2 cellular contexts compared by ENCODE assay signal in the genomic region with DNA sequence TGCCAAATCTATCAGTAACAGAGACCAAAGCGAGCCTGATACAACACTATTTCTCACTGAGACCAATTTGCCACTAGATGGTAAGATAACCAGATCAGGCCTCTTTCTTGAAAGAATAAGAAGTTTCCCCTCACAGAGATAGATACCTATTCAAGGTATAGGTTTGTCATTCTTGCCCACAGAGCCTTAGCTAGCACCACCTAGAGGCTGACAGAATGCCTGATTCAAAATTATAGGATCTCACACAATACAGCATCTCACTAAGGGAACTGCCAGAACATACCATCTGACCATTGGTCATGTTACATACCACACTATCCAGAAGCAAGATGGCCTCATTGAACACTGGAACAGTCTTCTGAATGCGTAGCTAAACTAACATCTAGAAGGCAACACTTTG.
TF ChIP-seq lines count a peak whose summit lies in the region.

No MANE protein-coding gene starts in this region.

TF ChIP-seq in GM23338, 12 proteins besides CTCF, POLR2A, EP300 and RAD21 (continued from another document):
- TF ChIP-seq, protein P1, sequence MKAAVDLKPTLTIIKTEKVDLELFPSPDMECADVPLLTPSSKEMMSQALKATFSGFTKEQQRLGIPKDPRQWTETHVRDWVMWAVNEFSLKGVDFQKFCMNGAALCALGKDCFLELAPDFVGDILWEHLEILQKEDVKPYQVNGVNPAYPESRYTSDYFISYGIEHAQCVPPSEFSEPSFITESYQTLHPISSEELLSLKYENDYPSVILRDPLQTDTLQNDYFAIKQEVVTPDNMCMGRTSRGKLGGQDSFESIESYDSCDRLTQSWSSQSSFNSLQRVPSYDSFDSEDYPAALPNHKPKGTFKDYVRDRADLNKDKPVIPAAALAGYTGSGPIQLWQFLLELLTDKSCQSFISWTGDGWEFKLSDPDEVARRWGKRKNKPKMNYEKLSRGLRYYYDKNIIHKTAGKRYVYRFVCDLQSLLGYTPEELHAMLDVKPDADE (IDR thresholded peaks at IDR 0.05): no peak
- TF ChIP-seq ZNF114 (CRISPR knock-in tag; IDR thresholded peaks at IDR 0.05) (no peak), EZH2 (IDR thresholded peaks at IDR 0.05; ENCODE audit: low read depth, unreplicated experiment) (no peak), CREB1 (CRISPR knock-in tag; IDR thresholded peaks at IDR 0.05; ENCODE audit: low read depth) (no peak), STAT1 (IDR thresholded peaks at IDR 0.05; ENCODE audit: unreplicated experiment) (no peak)
- TF ChIP-seq, protein P2, sequence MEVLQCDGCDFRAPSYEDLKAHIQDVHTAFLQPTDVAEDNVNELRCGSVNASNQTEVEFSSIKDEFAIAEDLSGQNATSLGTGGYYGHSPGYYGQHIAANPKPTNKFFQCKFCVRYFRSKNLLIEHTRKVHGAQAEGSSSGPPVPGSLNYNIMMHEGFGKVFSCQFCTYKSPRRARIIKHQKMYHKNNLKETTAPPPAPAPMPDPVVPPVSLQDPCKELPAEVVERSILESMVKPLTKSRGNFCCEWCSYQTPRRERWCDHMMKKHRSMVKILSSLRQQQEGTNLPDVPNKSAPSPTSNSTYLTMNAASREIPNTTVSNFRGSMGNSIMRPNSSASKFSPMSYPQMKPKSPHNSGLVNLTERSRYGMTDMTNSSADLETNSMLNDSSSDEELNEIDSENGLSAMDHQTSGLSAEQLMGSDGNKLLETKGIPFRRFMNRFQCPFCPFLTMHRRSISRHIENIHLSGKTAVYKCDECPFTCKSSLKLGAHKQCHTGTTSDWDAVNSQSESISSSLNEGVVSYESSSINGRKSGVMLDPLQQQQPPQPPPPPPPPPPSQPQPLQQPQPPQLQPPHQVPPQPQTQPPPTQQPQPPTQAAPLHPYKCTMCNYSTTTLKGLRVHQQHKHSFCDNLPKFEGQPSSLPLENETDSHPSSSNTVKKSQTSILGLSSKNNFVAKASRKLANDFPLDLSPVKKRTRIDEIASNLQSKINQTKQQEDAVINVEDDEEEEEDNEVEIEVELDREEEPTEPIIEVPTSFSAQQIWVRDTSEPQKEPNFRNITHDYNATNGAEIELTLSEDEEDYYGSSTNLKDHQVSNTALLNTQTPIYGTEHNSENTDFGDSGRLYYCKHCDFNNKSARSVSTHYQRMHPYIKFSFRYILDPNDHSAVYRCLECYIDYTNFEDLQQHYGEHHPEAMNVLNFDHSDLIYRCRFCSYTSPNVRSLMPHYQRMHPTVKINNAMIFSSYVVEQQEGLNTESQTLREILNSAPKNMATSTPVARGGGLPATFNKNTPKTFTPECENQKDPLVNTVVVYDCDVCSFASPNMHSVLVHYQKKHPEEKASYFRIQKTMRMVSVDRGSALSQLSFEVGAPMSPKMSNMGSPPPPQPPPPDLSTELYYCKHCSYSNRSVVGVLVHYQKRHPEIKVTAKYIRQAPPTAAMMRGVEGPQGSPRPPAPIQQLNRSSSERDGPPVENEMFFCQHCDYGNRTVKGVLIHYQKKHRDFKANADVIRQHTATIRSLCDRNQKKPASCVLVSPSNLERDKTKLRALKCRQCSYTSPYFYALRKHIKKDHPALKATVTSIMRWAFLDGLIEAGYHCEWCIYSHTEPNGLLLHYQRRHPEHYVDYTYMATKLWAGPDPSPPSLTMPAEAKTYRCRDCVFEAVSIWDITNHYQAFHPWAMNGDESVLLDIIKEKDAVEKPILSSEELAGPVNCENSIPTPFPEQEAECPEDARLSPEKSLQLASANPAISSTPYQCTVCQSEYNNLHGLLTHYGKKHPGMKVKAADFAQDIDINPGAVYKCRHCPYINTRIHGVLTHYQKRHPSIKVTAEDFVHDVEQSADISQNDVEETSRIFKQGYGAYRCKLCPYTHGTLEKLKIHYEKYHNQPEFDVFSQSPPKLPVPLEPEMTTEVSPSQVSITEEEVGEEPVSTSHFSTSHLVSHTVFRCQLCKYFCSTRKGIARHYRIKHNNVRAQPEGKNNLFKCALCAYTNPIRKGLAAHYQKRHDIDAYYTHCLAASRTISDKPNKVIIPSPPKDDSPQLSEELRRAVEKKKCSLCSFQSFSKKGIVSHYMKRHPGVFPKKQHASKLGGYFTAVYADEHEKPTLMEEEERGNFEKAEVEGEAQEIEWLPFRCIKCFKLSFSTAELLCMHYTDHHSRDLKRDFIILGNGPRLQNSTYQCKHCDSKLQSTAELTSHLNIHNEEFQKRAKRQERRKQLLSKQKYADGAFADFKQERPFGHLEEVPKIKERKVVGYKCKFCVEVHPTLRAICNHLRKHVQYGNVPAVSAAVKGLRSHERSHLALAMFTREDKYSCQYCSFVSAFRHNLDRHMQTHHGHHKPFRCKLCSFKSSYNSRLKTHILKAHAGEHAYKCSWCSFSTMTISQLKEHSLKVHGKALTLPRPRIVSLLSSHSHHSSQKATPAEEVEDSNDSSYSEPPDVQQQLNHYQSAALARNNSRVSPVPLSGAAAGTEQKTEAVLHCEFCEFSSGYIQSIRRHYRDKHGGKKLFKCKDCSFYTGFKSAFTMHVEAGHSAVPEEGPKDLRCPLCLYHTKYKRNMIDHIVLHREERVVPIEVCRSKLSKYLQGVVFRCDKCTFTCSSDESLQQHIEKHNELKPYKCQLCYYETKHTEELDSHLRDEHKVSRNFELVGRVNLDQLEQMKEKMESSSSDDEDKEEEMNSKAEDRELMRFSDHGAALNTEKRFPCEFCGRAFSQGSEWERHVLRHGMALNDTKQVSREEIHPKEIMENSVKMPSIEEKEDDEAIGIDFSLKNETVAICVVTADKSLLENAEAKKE (CRISPR knock-in tag; IDR thresholded peaks at IDR 0.05): no peak
TF ChIP-seq in GM23338: peak in this region for 0.

TF ChIP-seq in GM12878, 131 proteins besides CTCF, POLR2A, EP300 and RAD21 (continued from another document and continues in another):
- TF ChIP-seq, protein P3, sequence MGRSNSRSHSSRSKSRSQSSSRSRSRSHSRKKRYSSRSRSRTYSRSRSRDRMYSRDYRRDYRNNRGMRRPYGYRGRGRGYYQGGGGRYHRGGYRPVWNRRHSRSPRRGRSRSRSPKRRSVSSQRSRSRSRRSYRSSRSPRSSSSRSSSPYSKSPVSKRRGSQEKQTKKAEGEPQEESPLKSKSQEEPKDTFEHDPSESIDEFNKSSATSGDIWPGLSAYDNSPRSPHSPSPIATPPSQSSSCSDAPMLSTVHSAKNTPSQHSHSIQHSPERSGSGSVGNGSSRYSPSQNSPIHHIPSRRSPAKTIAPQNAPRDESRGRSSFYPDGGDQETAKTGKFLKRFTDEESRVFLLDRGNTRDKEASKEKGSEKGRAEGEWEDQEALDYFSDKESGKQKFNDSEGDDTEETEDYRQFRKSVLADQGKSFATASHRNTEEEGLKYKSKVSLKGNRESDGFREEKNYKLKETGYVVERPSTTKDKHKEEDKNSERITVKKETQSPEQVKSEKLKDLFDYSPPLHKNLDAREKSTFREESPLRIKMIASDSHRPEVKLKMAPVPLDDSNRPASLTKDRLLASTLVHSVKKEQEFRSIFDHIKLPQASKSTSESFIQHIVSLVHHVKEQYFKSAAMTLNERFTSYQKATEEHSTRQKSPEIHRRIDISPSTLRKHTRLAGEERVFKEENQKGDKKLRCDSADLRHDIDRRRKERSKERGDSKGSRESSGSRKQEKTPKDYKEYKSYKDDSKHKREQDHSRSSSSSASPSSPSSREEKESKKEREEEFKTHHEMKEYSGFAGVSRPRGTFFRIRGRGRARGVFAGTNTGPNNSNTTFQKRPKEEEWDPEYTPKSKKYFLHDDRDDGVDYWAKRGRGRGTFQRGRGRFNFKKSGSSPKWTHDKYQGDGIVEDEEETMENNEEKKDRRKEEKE (IDR thresholded peaks at IDR 0.05): no peak
- TF ChIP-seq RELA (IDR thresholded peaks at IDR 0.05; ENCODE audit: borderline replicate concordance, partially characterized antibody): no peak
- TF ChIP-seq, protein P4, sequence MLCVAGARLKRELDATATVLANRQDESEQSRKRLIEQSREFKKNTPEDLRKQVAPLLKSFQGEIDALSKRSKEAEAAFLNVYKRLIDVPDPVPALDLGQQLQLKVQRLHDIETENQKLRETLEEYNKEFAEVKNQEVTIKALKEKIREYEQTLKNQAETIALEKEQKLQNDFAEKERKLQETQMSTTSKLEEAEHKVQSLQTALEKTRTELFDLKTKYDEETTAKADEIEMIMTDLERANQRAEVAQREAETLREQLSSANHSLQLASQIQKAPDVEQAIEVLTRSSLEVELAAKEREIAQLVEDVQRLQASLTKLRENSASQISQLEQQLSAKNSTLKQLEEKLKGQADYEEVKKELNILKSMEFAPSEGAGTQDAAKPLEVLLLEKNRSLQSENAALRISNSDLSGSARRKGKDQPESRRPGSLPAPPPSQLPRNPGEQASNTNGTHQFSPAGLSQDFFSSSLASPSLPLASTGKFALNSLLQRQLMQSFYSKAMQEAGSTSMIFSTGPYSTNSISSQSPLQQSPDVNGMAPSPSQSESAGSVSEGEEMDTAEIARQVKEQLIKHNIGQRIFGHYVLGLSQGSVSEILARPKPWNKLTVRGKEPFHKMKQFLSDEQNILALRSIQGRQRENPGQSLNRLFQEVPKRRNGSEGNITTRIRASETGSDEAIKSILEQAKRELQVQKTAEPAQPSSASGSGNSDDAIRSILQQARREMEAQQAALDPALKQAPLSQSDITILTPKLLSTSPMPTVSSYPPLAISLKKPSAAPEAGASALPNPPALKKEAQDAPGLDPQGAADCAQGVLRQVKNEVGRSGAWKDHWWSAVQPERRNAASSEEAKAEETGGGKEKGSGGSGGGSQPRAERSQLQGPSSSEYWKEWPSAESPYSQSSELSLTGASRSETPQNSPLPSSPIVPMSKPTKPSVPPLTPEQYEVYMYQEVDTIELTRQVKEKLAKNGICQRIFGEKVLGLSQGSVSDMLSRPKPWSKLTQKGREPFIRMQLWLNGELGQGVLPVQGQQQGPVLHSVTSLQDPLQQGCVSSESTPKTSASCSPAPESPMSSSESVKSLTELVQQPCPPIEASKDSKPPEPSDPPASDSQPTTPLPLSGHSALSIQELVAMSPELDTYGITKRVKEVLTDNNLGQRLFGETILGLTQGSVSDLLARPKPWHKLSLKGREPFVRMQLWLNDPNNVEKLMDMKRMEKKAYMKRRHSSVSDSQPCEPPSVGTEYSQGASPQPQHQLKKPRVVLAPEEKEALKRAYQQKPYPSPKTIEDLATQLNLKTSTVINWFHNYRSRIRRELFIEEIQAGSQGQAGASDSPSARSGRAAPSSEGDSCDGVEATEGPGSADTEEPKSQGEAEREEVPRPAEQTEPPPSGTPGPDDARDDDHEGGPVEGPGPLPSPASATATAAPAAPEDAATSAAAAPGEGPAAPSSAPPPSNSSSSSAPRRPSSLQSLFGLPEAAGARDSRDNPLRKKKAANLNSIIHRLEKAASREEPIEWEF (IDR thresholded peaks at IDR 0.05; ENCODE audit: insufficient replicate concordance, low read depth, low read length): no peak
- TF ChIP-seq, protein P5, sequence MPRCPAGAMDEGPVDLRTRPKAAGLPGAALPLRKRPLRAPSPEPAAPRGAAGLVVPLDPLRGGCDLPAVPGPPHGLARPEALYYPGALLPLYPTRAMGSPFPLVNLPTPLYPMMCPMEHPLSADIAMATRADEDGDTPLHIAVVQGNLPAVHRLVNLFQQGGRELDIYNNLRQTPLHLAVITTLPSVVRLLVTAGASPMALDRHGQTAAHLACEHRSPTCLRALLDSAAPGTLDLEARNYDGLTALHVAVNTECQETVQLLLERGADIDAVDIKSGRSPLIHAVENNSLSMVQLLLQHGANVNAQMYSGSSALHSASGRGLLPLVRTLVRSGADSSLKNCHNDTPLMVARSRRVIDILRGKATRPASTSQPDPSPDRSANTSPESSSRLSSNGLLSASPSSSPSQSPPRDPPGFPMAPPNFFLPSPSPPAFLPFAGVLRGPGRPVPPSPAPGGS (IDR thresholded peaks at IDR 0.05; ENCODE audit: borderline replicate concordance, insufficient read depth, low read depth, low read length, poor library complexity, severe bottlenecking): no peak
- no peak for TF ChIP-seq CREM (IDR thresholded peaks at IDR 0.05; ENCODE audit: low read depth)
- TF ChIP-seq FOXK2 (IDR thresholded peaks at IDR 0.05): no peak
- TF ChIP-seq, protein P6, sequence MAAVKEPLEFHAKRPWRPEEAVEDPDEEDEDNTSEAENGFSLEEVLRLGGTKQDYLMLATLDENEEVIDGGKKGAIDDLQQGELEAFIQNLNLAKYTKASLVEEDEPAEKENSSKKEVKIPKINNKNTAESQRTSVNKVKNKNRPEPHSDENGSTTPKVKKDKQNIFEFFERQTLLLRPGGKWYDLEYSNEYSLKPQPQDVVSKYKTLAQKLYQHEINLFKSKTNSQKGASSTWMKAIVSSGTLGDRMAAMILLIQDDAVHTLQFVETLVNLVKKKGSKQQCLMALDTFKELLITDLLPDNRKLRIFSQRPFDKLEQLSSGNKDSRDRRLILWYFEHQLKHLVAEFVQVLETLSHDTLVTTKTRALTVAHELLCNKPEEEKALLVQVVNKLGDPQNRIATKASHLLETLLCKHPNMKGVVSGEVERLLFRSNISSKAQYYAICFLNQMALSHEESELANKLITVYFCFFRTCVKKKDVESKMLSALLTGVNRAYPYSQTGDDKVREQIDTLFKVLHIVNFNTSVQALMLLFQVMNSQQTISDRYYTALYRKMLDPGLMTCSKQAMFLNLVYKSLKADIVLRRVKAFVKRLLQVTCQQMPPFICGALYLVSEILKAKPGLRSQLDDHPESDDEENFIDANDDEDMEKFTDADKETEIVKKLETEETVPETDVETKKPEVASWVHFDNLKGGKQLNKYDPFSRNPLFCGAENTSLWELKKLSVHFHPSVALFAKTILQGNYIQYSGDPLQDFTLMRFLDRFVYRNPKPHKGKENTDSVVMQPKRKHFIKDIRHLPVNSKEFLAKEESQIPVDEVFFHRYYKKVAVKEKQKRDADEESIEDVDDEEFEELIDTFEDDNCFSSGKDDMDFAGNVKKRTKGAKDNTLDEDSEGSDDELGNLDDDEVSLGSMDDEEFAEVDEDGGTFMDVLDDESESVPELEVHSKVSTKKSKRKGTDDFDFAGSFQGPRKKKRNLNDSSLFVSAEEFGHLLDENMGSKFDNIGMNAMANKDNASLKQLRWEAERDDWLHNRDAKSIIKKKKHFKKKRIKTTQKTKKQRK (IDR thresholded peaks at IDR 0.05; ENCODE audit: low read depth, low read length): no peak
- TF ChIP-seq, protein P7, sequence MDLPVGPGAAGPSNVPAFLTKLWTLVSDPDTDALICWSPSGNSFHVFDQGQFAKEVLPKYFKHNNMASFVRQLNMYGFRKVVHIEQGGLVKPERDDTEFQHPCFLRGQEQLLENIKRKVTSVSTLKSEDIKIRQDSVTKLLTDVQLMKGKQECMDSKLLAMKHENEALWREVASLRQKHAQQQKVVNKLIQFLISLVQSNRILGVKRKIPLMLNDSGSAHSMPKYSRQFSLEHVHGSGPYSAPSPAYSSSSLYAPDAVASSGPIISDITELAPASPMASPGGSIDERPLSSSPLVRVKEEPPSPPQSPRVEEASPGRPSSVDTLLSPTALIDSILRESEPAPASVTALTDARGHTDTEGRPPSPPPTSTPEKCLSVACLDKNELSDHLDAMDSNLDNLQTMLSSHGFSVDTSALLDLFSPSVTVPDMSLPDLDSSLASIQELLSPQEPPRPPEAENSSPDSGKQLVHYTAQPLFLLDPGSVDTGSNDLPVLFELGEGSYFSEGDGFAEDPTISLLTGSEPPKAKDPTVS (IDR thresholded peaks at IDR 0.05; ENCODE audit: low read depth, low read length): no peak
